Comparison of ENCODE assay signal across 12 cellular contexts in the genomic region with DNA sequence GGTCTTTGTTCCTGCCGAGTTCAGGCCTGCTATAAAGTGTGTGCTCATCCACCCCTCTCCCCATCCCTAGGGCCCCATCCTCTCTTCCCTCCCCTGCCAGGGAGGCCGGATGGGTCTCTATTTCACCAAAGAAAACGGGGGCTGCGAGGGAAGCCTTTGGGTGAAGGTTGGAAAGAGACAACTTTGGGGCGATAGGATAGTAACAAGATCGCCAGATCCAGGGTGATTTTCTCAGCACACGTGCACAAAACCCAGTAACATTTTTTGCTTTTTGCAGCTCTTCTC. TPM values are rescaled to one million over a fixed set of nuclear protein-coding genes. Genes with fewer than 3 reads are reported as not detected.
DNase-seq lines count a peak whose midpoint lies in the region; ATAC-seq and TF ChIP-seq lines count a peak whose summit lies in the region.
"Had no signal": no experiment of that assay in that cellular context is flagged by ENCODE, and none has a peak within 500 bp of the region (broad histone marks: within the 10 kb centered on the region; RNA-seq: fewer than 3 reads in every experiment).

No MANE protein-coding gene starts in this region.

- no peak overlapping the region for H4K8ac ChIP-seq in trophoblast cell (ENCODE audit: low read depth, low read length)

- no CpG with 5 or more reads among the region's 7 CpGs for WGBS in trophoblast cell (ENCODE audit: extremely low coverage, insufficient coverage, insufficient read length)

- H3K4me1 ChIP-seq in ACC112 (ENCODE audit: control insufficient read depth, insufficient read depth, low read length, unreplicated experiment), result peaks cover 75% of the 10 kb centered on the region
- peaks cover 40 to 46% of the 10 kb centered on the region in 2 experiments for H3K4me1 ChIP-seq in trophoblast cell (ENCODE audit: control insufficient read depth in 1 of 2, insufficient read depth in 2 of 2, low read length in 2 of 2)

- H3K4me2 ChIP-seq in trophoblast cell (ENCODE audit: low read length), result no peak overlapping the region

- peaks cover 7% of the 10 kb centered on the region; the same call in 1 of the 2 replicates for H3K36me3 ChIP-seq in ACC112 (ENCODE audit: insufficient read depth, low read length)
- H3K36me3 ChIP-seq in trophoblast cell (ENCODE audit: control insufficient read depth in 1 of 2, insufficient read depth in 2 of 2, low read length in 2 of 2), result peaks cover 0 to 3% of the 10 kb centered on the region in 2 experiments

- no peak overlapping the region for H2BK12ac ChIP-seq in trophoblast cell (ENCODE audit: low read length)

- H2BK5ac ChIP-seq in trophoblast cell (ENCODE audit: low read depth, low read length, poor library complexity), result no peak overlapping the region

- no peak overlapping the region for H4K12ac ChIP-seq in trophoblast cell (ENCODE audit: low read depth, low read length)

- peaks cover 4% of the 10 kb centered on the region for H3K9me3 ChIP-seq in trophoblast cell (ENCODE audit: insufficient read depth, low read depth, low read length)

- ATAC-seq in GM18870 (IDR thresholded peaks at IDR 0.05; ENCODE audit: unreplicated experiment) (no peak), GM21360 (IDR thresholded peaks at IDR 0.05; ENCODE audit: unreplicated experiment) (no peak)

- in situ Hi-C loops in GM13977 (cut with MboI; ENCODE audit: low pct_unique_long_range_greater_than_20kb, low sequenced_read_pairs, unreplicated experiment), result no loop called here

- H3K27ac ChIP-seq in ACC112 (ENCODE audit: low read depth, low read length) (peak overlapping the region; percentile 100), dorsolateral prefrontal cortex (peak overlapping the region in 50 of 59 donors; percentile 10 to 85 (median 65)), trophoblast cell (ENCODE audit: low read depth, low read length) (no peak overlapping the region)

- H2AK5ac ChIP-seq in trophoblast cell (ENCODE audit: low read length), result no peak overlapping the region

- H3K27me3 ChIP-seq in ACC112 (ENCODE audit: insufficient read depth, low read length) (no peaks in the 10 kb centered on the region), dorsolateral prefrontal cortex (no peaks in the 10 kb centered on the region), trophoblast cell (ENCODE audit: insufficient read depth, low read length) (no peaks in the 10 kb centered on the region)

- peak overlapping the region; percentile 89 for H4K91ac ChIP-seq in trophoblast cell (ENCODE audit: low read depth, low read length)

- DNase-seq in GM13977 (ENCODE audit: low spot score) (peak; percentile 1), dorsolateral prefrontal cortex (no peak), trophoblast cell (no peak), RKO (ENCODE audit: low spot score) (no peak), hepatic stellate cell (ENCODE audit: low spot score) (no peak)
- DNase-seq: foreskin melanocyte, NCI-H774 had no signal

- H3K79me1 ChIP-seq in trophoblast cell (ENCODE audit: low read length), result peaks cover 38% of the 10 kb centered on the region

- H2AFZ ChIP-seq in ACC112 (ENCODE audit: low read length, unreplicated experiment), result no peak overlapping the region
- no peak overlapping the region for H2AFZ ChIP-seq in trophoblast cell (ENCODE audit: insufficient read depth, low read length, poor library complexity)

- no peak overlapping the region for H3K18ac ChIP-seq in trophoblast cell (ENCODE audit: low read length)

- TF ChIP-seq CTCF in GM13977 (IDR thresholded peaks at IDR 0.05; ENCODE audit: extremely low read depth, insufficient read depth, missing control alignments) (no peak), dorsolateral prefrontal cortex (IDR thresholded peaks at IDR 0.05 in 54 of 56, conservative IDR thresholded peaks at IDR 0.05 in 2 of 56; ENCODE audit: low read depth in 1 of 56, partially characterized antibody in 56 of 56) (no peak)

- peak overlapping the region; percentile 78 for H2BK120ac ChIP-seq in trophoblast cell (ENCODE audit: insufficient read depth, low read length, poor library complexity)

- H3K4ac ChIP-seq in trophoblast cell (ENCODE audit: low read depth, low read length), result no peak overlapping the region

- H3K9ac ChIP-seq in trophoblast cell (ENCODE audit: low read length), result no peak overlapping the region

- H3K79me2 ChIP-seq in ACC112 (ENCODE audit: control insufficient read depth, insufficient read depth, low read length, unreplicated experiment), result peaks cover 28% of the 10 kb centered on the region
- peaks cover 2% of the 10 kb centered on the region for H3K79me2 ChIP-seq in trophoblast cell (ENCODE audit: control insufficient read depth, insufficient read depth, low read length, poor library complexity)

- intact Hi-C loops in dorsolateral prefrontal cortex (cut with DNase I), result loop anchor here (2.0 to 5.0 kb wide), 3 partner anchors 21 to 141 kb away; partner anchors contain the start of gene TOP2A (in 1 of the 2)

- H3K23ac ChIP-seq in trophoblast cell (ENCODE audit: low read length), result no peak overlapping the region

- H3K4me3 ChIP-seq in ACC112 (ENCODE audit: low read depth, low read length) (no peak overlapping the region), dorsolateral prefrontal cortex (no peak overlapping the region), trophoblast cell (ENCODE audit: low read depth, low read length) (no peak overlapping the region)
- H3K4me3 ChIP-seq: lung had no signal

- H3K14ac ChIP-seq in trophoblast cell (ENCODE audit: low read length), result no peak overlapping the region

RNA-seq across cellular contexts. Expression of gene CCR7, which starts 7.0 kb away (rescaled TPM):
- under 1 TPM in 4 of 120 experiments, not detected in 116; 0.25 to 0.49 (median 0.30) TPM for total RNA-seq in dorsolateral prefrontal cortex
- polyA plus RNA-seq in trophoblast cell (2013), result 217 and 236 TPM in 2 replicates
- total RNA-seq: M059J had no signal

RNA-seq across cellular contexts. Expression of gene TNS4, which starts 56.8 kb away (rescaled TPM):
- not detected for total RNA-seq in dorsolateral prefrontal cortex
- 0.79 and 1.1 TPM in 2 replicates for polyA plus RNA-seq in trophoblast cell (2013)
- total RNA-seq: M059J had no signal
